Comparison of ENCODE assay signal across 14 cellular contexts in genomic region chr19:46521241-46521640, GRCh38. TPM values are rescaled to one million over a fixed set of nuclear protein-coding genes. Genes with fewer than 3 reads are reported as not detected.
A peak's percentile ranks its signal among the peaks of the same experiment; 100 is the strongest.
DNase-seq lines count a peak whose midpoint lies in the region; ATAC-seq and TF ChIP-seq lines count a peak whose summit lies in the region.
"Had no signal": no experiment of that assay in that cellular context is flagged by ENCODE, and none has a peak within 500 bp of the region (broad histone marks: within the 10 kb centered on the region; RNA-seq: fewer than 3 reads in every experiment).

No MANE protein-coding gene starts in this region.

- H2AFZ ChIP-seq in neuronal stem cell (ENCODE audit: low read length): no peak overlapping the region

- peak overlapping the region; percentile 12 for H2BK15ac ChIP-seq in neuronal stem cell (ENCODE audit: low read length)

- peaks cover 16% of the 10 kb centered on the region for H3K4me1 Mint-ChIP-seq in T-helper 1 cell treated with Interleukin-12 subunit alpha and Interleukin-12 subunit beta and Interleukin-4 antibody, amounts not matched to agents 30 μg/mL and 1 μg/mL, for 36 hours (ENCODE audit: low read depth)
- peaks cover 72% of the 10 kb centered on the region for H3K4me1 Mint-ChIP-seq in activated naive CD8-positive, alpha-beta T cell (ENCODE audit: low read depth)
- peaks cover 38% of the 10 kb centered on the region for H3K4me1 Mint-ChIP-seq in activated naive CD8-positive, alpha-beta T cell treated with anti-CD3 and anti-CD28 coated beads, Interleukin-2, amount 50 U/mL, for 24 hours
- H3K4me1 Mint-ChIP-seq in Calu3 (ENCODE audit: low read depth, unreplicated experiment): no peaks in the 10 kb centered on the region

- H3K27me3 Mint-ChIP-seq in T-helper 1 cell treated with Interleukin-12 subunit alpha and Interleukin-12 subunit beta and Interleukin-4 antibody, amounts not matched to agents 30 μg/mL and 1 μg/mL, for 36 hours (ENCODE audit: low read depth): no peaks in the 10 kb centered on the region
- no peaks in the 10 kb centered on the region for H3K27me3 Mint-ChIP-seq in activated naive CD8-positive, alpha-beta T cell
- H3K27me3 Mint-ChIP-seq in activated naive CD8-positive, alpha-beta T cell treated with anti-CD3 and anti-CD28 coated beads, Interleukin-2, amount 50 U/mL, for 24 hours: no peaks in the 10 kb centered on the region
- peaks cover 56% of the 10 kb centered on the region for H3K27me3 Mint-ChIP-seq in Calu3 (ENCODE audit: unreplicated experiment)

- no peak overlapping the region for H2BK120ac ChIP-seq in neuronal stem cell (ENCODE audit: low read depth, low read length)

- CTCF ChIA-PET in Calu3 (lab: Charles Lee): no interaction called here

- H2BK5ac ChIP-seq in neuronal stem cell (ENCODE audit: low read length): no peak overlapping the region

- no peak for ATAC-seq in activated naive CD8-positive, alpha-beta T cell treated with anti-CD3 and anti-CD28 coated beads, Interleukin-2, amount 50 U/mL, for 24 hours
- ATAC-seq in activated naive CD4-positive, alpha-beta T cell treated with anti-CD3 and anti-CD28 coated beads, Interleukin-2, amount 50 U/mL, for 72 hours: no peak
- no peak for ATAC-seq in GM18909 (IDR thresholded peaks at IDR 0.05; ENCODE audit: poor library complexity, unreplicated experiment)
- ATAC-seq: Panc1 had no signal

- TF ChIP-seq CTCF in Calu3 (IDR thresholded peaks at IDR 0.05; ENCODE audit: unreplicated experiment): no peak

- no peak overlapping the region for H2AK5ac ChIP-seq in neuronal stem cell (ENCODE audit: low read depth, low read length)

- H3K4me3 Mint-ChIP-seq in T-helper 1 cell treated with Interleukin-12 subunit alpha and Interleukin-12 subunit beta and Interleukin-4 antibody, amounts not matched to agents 30 μg/mL and 1 μg/mL, for 36 hours: no peak overlapping the region
- no peak overlapping the region for H3K4me3 Mint-ChIP-seq in activated naive CD8-positive, alpha-beta T cell
- no peak overlapping the region for H3K4me3 Mint-ChIP-seq in activated naive CD8-positive, alpha-beta T cell treated with anti-CD3 and anti-CD28 coated beads, Interleukin-2, amount 50 U/mL, for 24 hours
- H3K4me3 Mint-ChIP-seq in Calu3 (ENCODE audit: low read depth, unreplicated experiment): no peak overlapping the region

- H3K4me1 ChIP-seq in neuronal stem cell (ENCODE audit: control insufficient read depth in 2 of 2, insufficient read depth in 1 of 2, low read depth in 1 of 2, low read length in 2 of 2): no peaks in the 10 kb centered on the region

- H2BK12ac ChIP-seq in neuronal stem cell (ENCODE audit: low read length): no peak overlapping the region

- H3K27ac ChIP-seq in neuronal stem cell (replicated peaks; ENCODE audit: low read length): no peak overlapping the region

- H3K4me2 ChIP-seq in neuronal stem cell (ENCODE audit: insufficient read depth, low read length, poor library complexity, severe bottlenecking): no peak overlapping the region

- no peak overlapping the region for H3K18ac ChIP-seq in neuronal stem cell (ENCODE audit: low read length)

- BruUV-seq in Calu3 (replicated peaks; lab: Mats Ljungman, UMichigan): no TSS peak

- H3K9ac ChIP-seq in neuronal stem cell (ENCODE audit: low read depth, low read length, poor library complexity): no peak overlapping the region

- H3K36me3 ChIP-seq in neuronal stem cell (replicated peaks in 1 of 2; ENCODE audit: control insufficient read depth in 2 of 2, insufficient read depth in 2 of 2, low read length in 2 of 2): no peaks in the 10 kb centered on the region

- peaks cover 0 to 3% of the 10 kb centered on the region in 2 donors for H3K9me3 ChIP-seq in neuronal stem cell (replicated peaks in 1 of 2; ENCODE audit: control insufficient read depth in 2 of 2, insufficient read depth in 1 of 2, low read depth in 1 of 2, low read length in 2 of 2)

- no peak for DNase-seq in T-helper 1 cell
- no peak for DNase-seq in activated naive CD8-positive, alpha-beta T cell treated with anti-CD3 and anti-CD28 coated beads, Interleukin-2, amount 50 U/mL, for 24 hours
- no peak for DNase-seq in activated naive CD4-positive, alpha-beta T cell treated with anti-CD3 and anti-CD28 coated beads, Interleukin-2, amount 50 U/mL, for 72 hours (ENCODE audit: low spot score in 2 of 2)
- DNase-seq in neuronal stem cell (ENCODE audit: low spot score): no peak
- DNase-seq in Calu3: no peak
- DNase-seq: 8988T, EL, NCI-H187, NCI-H226, NCI-H524 treated with DMSO at 0.1 percent for 48 hours had no signal

- H3K4ac ChIP-seq in neuronal stem cell (ENCODE audit: low read length): no peak overlapping the region

- H3K36me3 Mint-ChIP-seq in T-helper 1 cell treated with Interleukin-12 subunit alpha and Interleukin-12 subunit beta and Interleukin-4 antibody, amounts not matched to agents 30 μg/mL and 1 μg/mL, for 36 hours (ENCODE audit: low read depth): peaks cover 4% of the 10 kb centered on the region
- H3K36me3 Mint-ChIP-seq in activated naive CD8-positive, alpha-beta T cell: peaks cover 13% of the 10 kb centered on the region
- peaks cover 8% of the 10 kb centered on the region for H3K36me3 Mint-ChIP-seq in activated naive CD8-positive, alpha-beta T cell treated with anti-CD3 and anti-CD28 coated beads, Interleukin-2, amount 50 U/mL, for 24 hours (ENCODE audit: low read depth)
- H3K36me3 Mint-ChIP-seq in activated naive CD4-positive, alpha-beta T cell treated with anti-CD3 and anti-CD28 coated beads, Interleukin-2, amount 50 U/mL, for 72 hours: peaks cover 12 to 38% of the 10 kb centered on the region in 2 donors
- H3K36me3 Mint-ChIP-seq in Calu3 (ENCODE audit: insufficient read depth, unreplicated experiment): no peaks in the 10 kb centered on the region

- H3K4me3 ChIP-seq in neuronal stem cell (ENCODE audit: low read length in 2 of 2): no peak overlapping the region

- no CpG with 5 or more reads among the region's 11 CpGs for WGBS in neuronal stem cell (ENCODE audit: extremely low coverage in 2 of 2, insufficient read length in 2 of 2, insufficient replicate concordance in 1 of 2), 2 donors

- peak overlapping the region; percentile 51 for H3K27ac Mint-ChIP-seq in T-helper 1 cell treated with Interleukin-12 subunit alpha and Interleukin-12 subunit beta and Interleukin-4 antibody, amounts not matched to agents 30 μg/mL and 1 μg/mL, for 36 hours
- peak overlapping the region; percentile 98 for H3K27ac Mint-ChIP-seq in activated naive CD8-positive, alpha-beta T cell
- no peak overlapping the region for H3K27ac Mint-ChIP-seq in activated naive CD8-positive, alpha-beta T cell treated with anti-CD3 and anti-CD28 coated beads, Interleukin-2, amount 50 U/mL, for 24 hours
- H3K27ac Mint-ChIP-seq in activated naive CD4-positive, alpha-beta T cell treated with anti-CD3 and anti-CD28 coated beads, Interleukin-2, amount 50 U/mL, for 72 hours: peak overlapping the region; percentile 1 to 94
- H3K27ac Mint-ChIP-seq in Calu3 (ENCODE audit: unreplicated experiment): no peak overlapping the region

- intact Hi-C loops in Calu3 (cut with micrococcal nuclease; ENCODE audit: unreplicated experiment): no loop called here

- no peak overlapping the region for H3K23ac ChIP-seq in neuronal stem cell (ENCODE audit: low read depth, low read length, poor library complexity)

- H4K8ac ChIP-seq in neuronal stem cell (ENCODE audit: low read depth, low read length): no peak overlapping the region

- H3K27me3 ChIP-seq in neuronal stem cell (ENCODE audit: control insufficient read depth in 3 of 3, insufficient read depth in 3 of 3, low read depth in 1 of 3, low read length in 3 of 3): no peaks in the 10 kb centered on the region

- no peak overlapping the region for H3K14ac ChIP-seq in neuronal stem cell (ENCODE audit: low read length)

- no peaks in the 10 kb centered on the region for H3K79me1 ChIP-seq in neuronal stem cell (ENCODE audit: low read depth, low read length)

- H4K91ac ChIP-seq in neuronal stem cell (ENCODE audit: low read depth, low read length, poor library complexity): no peak overlapping the region

- H3K9me3 Mint-ChIP-seq in T-helper 1 cell treated with Interleukin-12 subunit alpha and Interleukin-12 subunit beta and Interleukin-4 antibody, amounts not matched to agents 30 μg/mL and 1 μg/mL, for 36 hours: peaks cover 17% of the 10 kb centered on the region
- H3K9me3 Mint-ChIP-seq in activated naive CD8-positive, alpha-beta T cell (ENCODE audit: low read depth): no peaks in the 10 kb centered on the region
- peaks cover 10% of the 10 kb centered on the region for H3K9me3 Mint-ChIP-seq in activated naive CD8-positive, alpha-beta T cell treated with anti-CD3 and anti-CD28 coated beads, Interleukin-2, amount 50 U/mL, for 24 hours
- H3K9me3 Mint-ChIP-seq in activated naive CD4-positive, alpha-beta T cell treated with anti-CD3 and anti-CD28 coated beads, Interleukin-2, amount 50 U/mL, for 72 hours: peaks cover 0 to 23% of the 10 kb centered on the region in 2 donors
- H3K9me3 Mint-ChIP-seq in Calu3 (ENCODE audit: low read depth, unreplicated experiment): no peaks in the 10 kb centered on the region

RNA-seq across cellular contexts. Expression of gene PNMA8B, which starts 25.6 kb away (rescaled TPM):
- under 1 TPM; 0.06 to 0.43 TPM for total RNA-seq in activated naive CD4-positive, alpha-beta T cell treated with anti-CD3 and anti-CD28 coated beads, Interleukin-2, amount 50 U/mL, for 72 hours
- polyA plus RNA-seq in neuronal stem cell (2013, experiment 1 of 2): 1.1 TPM
- 1.1 TPM for polyA plus RNA-seq in neuronal stem cell (2013, experiment 2 of 2)
- not detected in 2 replicates for total RNA-seq in Calu3 (2022)

RNA-seq across cellular contexts. Expression of gene PNMA8A, which starts 49.9 kb away (rescaled TPM):
- not detected for total RNA-seq in activated naive CD4-positive, alpha-beta T cell treated with anti-CD3 and anti-CD28 coated beads, Interleukin-2, amount 50 U/mL, for 72 hours
- 41.6 TPM for polyA plus RNA-seq in neuronal stem cell (2013, experiment 1 of 2)
- 41.3 TPM for polyA plus RNA-seq in neuronal stem cell (2013, experiment 2 of 2)
- 0.49 and 0.61 TPM in 2 replicates for total RNA-seq in Calu3 (2022)

Comparison
In these comparisons a context has a peak if more than half of its experiments do, and no peak if none do; other contexts are left out.
1. H3K27ac Mint-ChIP-seq: peak in T-helper 1 cell treated with Interleukin-12 subunit alpha and Interleukin-12 subunit beta and Interleukin-4 antibody, amounts not matched to agents 30 μg/mL and 1 μg/mL, for 36 hours (single experiment), activated naive CD8-positive, alpha-beta T cell (single experiment) and activated naive CD4-positive, alpha-beta T cell treated with anti-CD3 and anti-CD28 coated beads, Interleukin-2, amount 50 U/mL, for 72 hours (2 of 2); none in activated naive CD8-positive, alpha-beta T cell treated with anti-CD3 and anti-CD28 coated beads, Interleukin-2, amount 50 U/mL, for 24 hours (single experiment) and Calu3 (single experiment).